In genomic region chr2:54611830-54612545, GRCh38 we compare ENCODE assay signal across 1 cellular context.
A peak's percentile ranks its signal among the peaks of the same experiment; 100 is the strongest.
TF ChIP-seq lines count a peak whose summit lies in the region.

No MANE protein-coding gene starts in this region.

TF ChIP-seq in HepG2, 621 proteins besides CTCF, POLR2A, EP300 and RAD21 (continued from another document):
- TF ChIP-seq FOXO4 (CRISPR knock-in tag; conservative IDR thresholded peaks at IDR 0.05) (0 out of 2 replicates have a peak, but pooled peaks have one; percentile 41), SP1 (IDR thresholded peaks at IDR 0.05) (no peak), SP1 (CRISPR knock-in tag; IDR thresholded peaks at IDR 0.05) (no peak), ZNF33A (CRISPR knock-in tag; IDR thresholded peaks at IDR 0.05; ENCODE audit: borderline replicate concordance) (no peak), MNT (IDR thresholded peaks at IDR 0.05) (peak; percentile 43; the same call in 1 of the 2 replicates), ZSCAN12 (CRISPR knock-in tag; IDR thresholded peaks at IDR 0.05) (no peak), ZNF577 (CRISPR knock-in tag; IDR thresholded peaks at IDR 0.05; ENCODE audit: borderline replicate concordance, low read depth) (no peak), ZNF737 (CRISPR knock-in tag; IDR thresholded peaks at IDR 0.05; ENCODE audit: borderline replicate concordance) (peak; percentile 90; the same call in 1 of the 2 replicates), RBM22 (optimal IDR thresholded peaks at IDR 0.05; ENCODE audit: low read length) (peak; percentile 81), POLR2G (IDR thresholded peaks at IDR 0.05; ENCODE audit: low read depth, low read length) (peak; percentile 45), FOSL2 (CRISPR knock-in tag; IDR thresholded peaks at IDR 0.05) (peak; percentile 13; the same call in 1 of the 2 replicates), RFX3 (CRISPR knock-in tag; IDR thresholded peaks at IDR 0.05) (no peak), NPAS2 (CRISPR knock-in tag; IDR thresholded peaks at IDR 0.05; ENCODE audit: borderline replicate concordance) (0 out of 2 replicates have a peak, but pooled peaks have one; percentile 57), MZF1 (CRISPR knock-in tag; IDR thresholded peaks at IDR 0.05; ENCODE audit: borderline replicate concordance) (no peak)
